In genomic region chr4:71195932-71196331, GRCh38 we compare ENCODE assay signal across 17 cellular contexts.
DNase-seq lines count a peak whose midpoint lies in the region; FAIRE-seq and TF ChIP-seq lines count a peak whose summit lies in the region.
"Had no signal": no experiment of that assay in that cellular context is flagged by ENCODE, and none has a peak within 500 bp of the region (broad histone marks: within the 10 kb centered on the region; RNA-seq: fewer than 3 reads in every experiment).

No MANE protein-coding gene starts in this region.

- H3K79me1 ChIP-seq in neuronal stem cell (ENCODE audit: low read depth, low read length): no peaks in the 10 kb centered on the region

- H3K27ac ChIP-seq in neuronal stem cell (replicated peaks; ENCODE audit: low read length): no peak overlapping the region
- H3K27ac ChIP-seq: neutrophil had no signal

- no peak overlapping the region for H3K4me3 ChIP-seq in AG10803 (ENCODE audit: low read length)
- H3K4me3 ChIP-seq in fibroblast of villous mesenchyme (ENCODE audit: low read depth, low read length): no peak overlapping the region
- H3K4me3 ChIP-seq in neuronal stem cell (ENCODE audit: low read length in 2 of 2): no peak overlapping the region
- H3K4me3 ChIP-seq: GM12878 had no signal

- H2BK120ac ChIP-seq in neuronal stem cell (ENCODE audit: low read depth, low read length): no peak overlapping the region

- no peaks in the 10 kb centered on the region for H3K36me3 ChIP-seq in neuronal stem cell (replicated peaks in 1 of 2; ENCODE audit: control insufficient read depth in 2 of 2, insufficient read depth in 2 of 2, low read length in 2 of 2)
- H3K36me3 ChIP-seq: neutrophil had no signal

- no peak overlapping the region for H2BK12ac ChIP-seq in neuronal stem cell (ENCODE audit: low read length)

- H3K9ac ChIP-seq in neuronal stem cell (ENCODE audit: low read depth, low read length, poor library complexity): no peak overlapping the region

- DNase-seq in AG10803 (ENCODE audit: low read depth): peak; percentile 93
- DNase-seq in M059J (ENCODE audit: low read depth): peak; percentile 78
- peak; percentile 14 for DNase-seq in fibroblast of villous mesenchyme (ENCODE audit: low read depth)
- DNase-seq in neuronal stem cell (ENCODE audit: low spot score): peak; percentile 4
- no peak for DNase-seq in NCI-H526 (lab: John Stamatoyannopoulos, UW)
- DNase-seq in HTR-8/SVneo (ENCODE audit: insufficient read length, low spot score): no peak
- DNase-seq in NCI-H2081 (lab: John Stamatoyannopoulos, UW): no peak
- no peak for DNase-seq in NCI-H69 (lab: John Stamatoyannopoulos, UW)
- DNase-seq: activated CD8-positive, alpha-beta memory T cell treated with anti-CD3 and anti-CD28 coated beads, Interleukin-2, amount 50 U/mL, for 48 hours; DMS153; NCI-H1092 treated with DMSO at 0.1 percent for 48 hours; NCI-H226; OCI-M1; stimulated activated CD4-positive, alpha-beta T cell treated with anti-CD3 and anti-CD28 coated beads, Interleukin-12 subunit alpha, Interleukin-12 subunit beta, amount 100 ng/mL, for 4 hours had no signal

- no peak overlapping the region for H2BK15ac ChIP-seq in neuronal stem cell (ENCODE audit: low read length)

- H3K4me2 ChIP-seq in neuronal stem cell (ENCODE audit: insufficient read depth, low read length, poor library complexity, severe bottlenecking): no peak overlapping the region

- FAIRE-seq in HTR-8/SVneo (lab: Jason Lieb, UNC): no peak
- FAIRE-seq: GM12878, HepG2 had no signal

- no peak overlapping the region for H2AK5ac ChIP-seq in neuronal stem cell (ENCODE audit: low read depth, low read length)

- TF ChIP-seq CTCF in AG10803 (conservative IDR thresholded peaks at IDR 0.05; ENCODE audit: low read length): no peak
- TF ChIP-seq CTCF in fibroblast of villous mesenchyme (IDR thresholded peaks at IDR 0.05; ENCODE audit: insufficient read depth, low read depth, low read length): no peak

- H3K4ac ChIP-seq in neuronal stem cell (ENCODE audit: low read length): no peak overlapping the region

- H4K91ac ChIP-seq in neuronal stem cell (ENCODE audit: low read depth, low read length, poor library complexity): no peak overlapping the region

- no peak overlapping the region for H3K23ac ChIP-seq in neuronal stem cell (ENCODE audit: low read depth, low read length, poor library complexity)

- no peaks in the 10 kb centered on the region for H3K9me3 ChIP-seq in neuronal stem cell (replicated peaks in 1 of 2; ENCODE audit: control insufficient read depth in 2 of 2, insufficient read depth in 1 of 2, low read depth in 1 of 2, low read length in 2 of 2)
- H3K9me3 ChIP-seq: neutrophil had no signal

- H3K18ac ChIP-seq in neuronal stem cell (ENCODE audit: low read length): no peak overlapping the region

- WGBS in neuronal stem cell (ENCODE audit: extremely low coverage in 2 of 2, insufficient read length in 2 of 2, insufficient replicate concordance in 1 of 2), 2 donors: no CpG with 5 or more reads among the region's 4 CpGs

- H4K8ac ChIP-seq in neuronal stem cell (ENCODE audit: low read depth, low read length): no peak overlapping the region

- no peak overlapping the region for H2BK5ac ChIP-seq in neuronal stem cell (ENCODE audit: low read length)

- peaks cover 0 to 4% of the 10 kb centered on the region in 2 donors for H3K4me1 ChIP-seq in neuronal stem cell (ENCODE audit: control insufficient read depth in 2 of 2, insufficient read depth in 1 of 2, low read depth in 1 of 2, low read length in 2 of 2)

- H3K27me3 ChIP-seq in neuronal stem cell (ENCODE audit: control insufficient read depth in 3 of 3, insufficient read depth in 3 of 3, low read depth in 1 of 3, low read length in 3 of 3): no peaks in the 10 kb centered on the region

- peak overlapping the region; percentile 64 for H2AFZ ChIP-seq in neuronal stem cell (ENCODE audit: low read length)

- H3K14ac ChIP-seq in neuronal stem cell (ENCODE audit: low read length): no peak overlapping the region

Comparison
In these comparisons a context has a peak if more than half of its experiments do, and no peak if none do; other contexts are left out.
1. DNase-seq: peak in AG10803 (single experiment), M059J (single experiment), fibroblast of villous mesenchyme (single experiment) and neuronal stem cell (single experiment); none in NCI-H526 (0 of 2), HTR-8/SVneo (single experiment), NCI-H2081 (0 of 2) and NCI-H69 (single experiment).